ENCODE assay signal across 8 cellular contexts in the genomic region with DNA sequence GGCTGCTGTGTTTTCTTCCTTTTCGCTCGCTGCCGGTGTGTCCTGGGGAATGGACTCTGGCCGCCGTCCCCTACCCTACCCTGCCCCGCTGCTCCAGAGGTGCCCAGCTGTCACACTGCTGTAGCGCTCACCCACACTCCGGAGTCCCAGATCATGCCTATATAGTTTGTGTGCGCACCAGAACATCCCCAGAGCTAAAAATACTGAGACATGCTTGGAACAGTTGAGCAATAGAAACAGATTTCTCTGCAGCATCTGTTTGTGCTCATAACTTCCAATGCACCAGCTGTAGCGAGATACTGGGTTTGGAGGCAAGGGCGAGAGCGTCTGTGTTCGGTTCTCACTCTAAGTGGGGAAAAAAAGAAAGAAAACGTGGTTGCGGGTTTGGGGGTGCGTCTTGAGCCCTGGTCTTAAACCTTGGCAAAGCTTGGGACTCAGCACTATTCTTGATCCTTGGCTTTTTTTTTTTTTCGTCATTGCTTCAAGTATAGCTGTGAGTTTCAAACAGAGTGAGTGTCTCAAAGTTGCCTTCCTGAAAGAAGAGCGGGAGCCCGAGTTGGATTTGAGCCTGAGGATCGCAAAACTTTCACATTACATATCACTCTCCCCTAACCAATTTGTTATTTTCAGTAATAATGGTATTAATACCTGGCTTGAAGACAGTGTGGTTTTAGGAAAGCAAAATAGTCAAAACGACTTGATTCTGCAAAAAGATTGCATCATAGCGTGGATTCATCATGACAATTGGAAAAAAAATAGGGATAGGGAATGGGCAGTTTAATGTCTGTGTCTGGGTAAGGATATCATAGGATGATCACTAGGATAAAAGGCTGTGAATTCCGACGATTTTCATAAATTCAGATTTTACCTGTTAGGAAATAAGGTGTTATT. TPM values are rescaled to one million over a fixed set of nuclear protein-coding genes. Genes with fewer than 3 reads are reported as not detected.
DNase-seq lines count a peak whose midpoint lies in the region; ATAC-seq and TF ChIP-seq lines count a peak whose summit lies in the region.

No MANE protein-coding gene starts in this region.

- no peak for TF ChIP-seq CTCF in breast epithelium (IDR thresholded peaks at IDR 0.05)

- H3K9me3 ChIP-seq in MG63: no peaks in the 10 kb centered on the region
- no peaks in the 10 kb centered on the region for H3K9me3 ChIP-seq in breast epithelium

- H3K36me3 ChIP-seq in MG63: peaks cover 16% of the 10 kb centered on the region
- no peaks in the 10 kb centered on the region for H3K36me3 ChIP-seq in breast epithelium

- intact Hi-C loops in breast epithelium (cut with DNase I; ENCODE audit: low total_unique reads): no loop called here

- peak overlapping the region; percentile 14 to 89 for H3K27ac ChIP-seq in breast epithelium
- H3K27ac ChIP-seq in substantia nigra (ENCODE audit: low read depth, low read length, poor library complexity, severe bottlenecking): peak overlapping the region; percentile 83

- no peaks in the 10 kb centered on the region for H3K4me1 ChIP-seq in breast epithelium

- DNase-seq in Caki2 (ENCODE audit: low read depth) (peak; percentile 26), MG63 (no peak), breast epithelium (ENCODE audit: low spot score in 2 of 2) (no peak), left lobe of liver (ENCODE audit: low spot score) (no peak), substantia nigra (lab: John Stamatoyannopoulos, UW) (peak in 3 of 49 donors; percentile 37 to 65 (median 47)), cerebellum (ENCODE audit: low spot score) (no peak)

- no peak for TF ChIP-seq POLR2A in breast epithelium (IDR thresholded peaks at IDR 0.05)

- in situ Hi-C loops in Caki2 (cut with HindIII; ENCODE audit: low pct_unique_long_range_greater_than_20kb, low sequenced_read_pairs): loop anchor here (10.0 kb wide), 1 partner anchor 595 kb away; no protein-coding TSS in a partner anchor

- ATAC-seq in left lobe of liver: peak; percentile 24
- no peak for ATAC-seq in GM21367 (IDR thresholded peaks at IDR 0.05; ENCODE audit: unreplicated experiment)
- no peak for ATAC-seq in HG03520 (IDR thresholded peaks at IDR 0.05; ENCODE audit: unreplicated experiment)

- peak overlapping the region; percentile 89 for H3K4me3 ChIP-seq in MG63
- H3K4me3 ChIP-seq in breast epithelium: peak overlapping the region; percentile 65 to 82 (median 67)

- no peaks in the 10 kb centered on the region for H3K27me3 ChIP-seq in MG63
- H3K27me3 ChIP-seq in breast epithelium: peaks cover 0 to 31% of the 10 kb centered on the region in 2 donors

RNA-seq across cellular contexts. Expression of a gene that starts 0.6 kb away (rescaled TPM):
- 2.4 and 3.6 TPM in 2 replicates for total RNA-seq in Caki2 (2014; rRNA removed; shearing (Covaris generic); ENCODE audit: low replicate concordance)
- 8.1 and 12.8 TPM in 2 replicates for total RNA-seq in MG63 (2014; rRNA removed; shearing (Covaris generic); ENCODE audit: low replicate concordance)
- total RNA-seq in breast epithelium (1 to 10 TPM; 2.4 to 8.8 (median 6.6) TPM), left lobe of liver (0.50 TPM), cerebellum (5.4 TPM)
